ENCODE assay signal across 8 cellular contexts in the genomic region with DNA sequence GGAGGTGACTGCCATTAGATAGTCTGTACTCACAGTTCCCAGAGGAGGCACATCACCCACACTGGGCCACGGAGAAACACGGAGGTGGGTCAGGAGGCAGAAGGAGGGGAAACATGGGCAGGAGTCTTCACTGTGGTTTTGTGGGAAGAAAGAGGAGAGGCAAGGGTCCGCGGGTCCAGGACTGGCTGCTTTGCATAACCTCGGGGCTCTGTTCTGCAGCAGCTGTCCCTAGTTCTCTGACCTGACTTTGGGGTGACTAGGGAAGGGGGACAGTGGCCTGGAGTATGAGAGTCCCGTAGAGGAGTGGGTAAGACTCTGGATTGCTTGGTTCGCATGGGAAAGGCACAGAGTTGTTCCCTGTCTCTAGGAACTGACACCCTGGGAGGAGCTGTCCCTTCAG.
"Had no signal": no experiment of that assay in that cellular context is flagged by ENCODE, and none has a peak within 500 bp of the region (broad histone marks: within the 10 kb centered on the region; RNA-seq: fewer than 3 reads in every experiment).

No MANE protein-coding gene starts in this region.

- H3K4me1 ChIP-seq: HAP-1 had no signal

- H3K27ac ChIP-seq: GM23248 had no signal

- H3K4me3 Mint-ChIP-seq: HFFc6 had no signal

- H3K9me3 ChIP-seq: HAP-1 had no signal

- H3K4me3 ChIP-seq: GM23248, HAP-1, K562 had no signal

- ATAC-seq: HCT116, K562 had no signal

- DNase-seq: GM23248, GOT3, H7, HFFc6, IMR-90 had no signal

- H3K27ac Mint-ChIP-seq: HFFc6 had no signal

- H3K9ac ChIP-seq: GM23248 had no signal

- H3K36me3 ChIP-seq: HAP-1 had no signal

- H2AFZ ChIP-seq: GM23248 had no signal
